ENCODE assay signal across 10 cellular contexts in genomic region chr21:34020005-34020847, GRCh38. TPM values are rescaled to one million over a fixed set of nuclear protein-coding genes. Genes with fewer than 3 reads are reported as not detected.
A peak's percentile ranks its signal among the peaks of the same experiment; 100 is the strongest.
DNase-seq lines count a peak whose midpoint lies in the region; ATAC-seq and TF ChIP-seq lines count a peak whose summit lies in the region.
"Had no signal": no experiment of that assay in that cellular context is flagged by ENCODE, and none has a peak within 500 bp of the region (broad histone marks: within the 10 kb centered on the region; RNA-seq: fewer than 3 reads in every experiment).

No MANE protein-coding gene starts in this region.

- peak; percentile 33 for ATAC-seq in HG03378 (IDR thresholded peaks at IDR 0.05; ENCODE audit: unreplicated experiment)

- BruUV-seq in Caco-2 (replicated peaks; lab: Mats Ljungman, UMichigan): no TSS peak

- DNase-seq in SIG-M5 treated with dmso at 0.1 percent for 504 hours (lab: John Stamatoyannopoulos, UW; ENCODE audit: unreplicated experiment): peak; percentile 97
- peak; percentile 66 for DNase-seq in skeletal muscle cell (ENCODE audit: low read depth)
- DNase-seq in effector CD4-positive, alpha-beta T cell: no peak
- no peak for DNase-seq in esophagus squamous epithelium (lab: John Stamatoyannopoulos, UW)
- DNase-seq in Caco-2: no peak

- peaks cover 62 to 87% (median 85%) of the 10 kb centered on the region in 10 experiments for H3K4me1 ChIP-seq in BLaER1 treated with 17β-estradiol and CSF1 and Interleukin-3, amounts not matched to agents 10 nM and 100 nM
- H3K4me1 ChIP-seq in esophagus squamous epithelium (peaks cover 0 to 17% (median 0%) of the 10 kb centered on the region in 3 donors), Caco-2 (peaks cover 43% of the 10 kb centered on the region)

- no peaks in the 10 kb centered on the region for H4K20me1 ChIP-seq in BLaER1 treated with 17β-estradiol and CSF1 and Interleukin-3, amounts not matched to agents 10 nM and 100 nM

- POLR2A ChIA-PET in Caco-2 (lab: Charles Lee): interaction anchor here (1.2 kb wide), 1 partner anchor 15 kb away, joined by 3 read pairs; no protein-coding TSS in a partner anchor

- 0 out of 22 replicates have a peak, but pooled peaks cover 0 to 5% (median 0%) of the 10 kb centered on the region in 11 experiments for H3K36me3 ChIP-seq in BLaER1 treated with 17β-estradiol and CSF1 and Interleukin-3, amounts not matched to agents 10 nM and 100 nM
- no peaks in the 10 kb centered on the region for H3K36me3 ChIP-seq in esophagus squamous epithelium
- H3K36me3 ChIP-seq in Caco-2 (ENCODE audit: control insufficient read depth, insufficient read depth, low read length): no peaks in the 10 kb centered on the region

- no peaks in the 10 kb centered on the region for H3K27me3 Mint-ChIP-seq in Caco-2 (ENCODE audit: insufficient read depth, unreplicated experiment)
- H3K27me3 Mint-ChIP-seq: activated naive CD8-positive, alpha-beta T cell had no signal

- no peaks in the 10 kb centered on the region for H3K27me3 ChIP-seq in BLaER1 treated with 17β-estradiol and CSF1 and Interleukin-3, amounts not matched to agents 10 nM and 100 nM
- no peaks in the 10 kb centered on the region for H3K27me3 ChIP-seq in esophagus squamous epithelium
- no peaks in the 10 kb centered on the region for H3K27me3 ChIP-seq in Caco-2 (replicated peaks; ENCODE audit: control insufficient read depth, insufficient read depth, low read length)

- CTCF ChIA-PET in Caco-2 (lab: Charles Lee): interaction anchor here (0.6 kb wide), 1 partner anchor 20 kb away, joined by 6 read pairs; no protein-coding TSS in a partner anchor

- peak overlapping the region in 2 of 10 experiments; percentile 16 to 40; a peak in 2 of 20 replicates for H3K4me3 ChIP-seq in BLaER1 treated with 17β-estradiol and CSF1 and Interleukin-3, amounts not matched to agents 10 nM and 100 nM
- H3K4me3 ChIP-seq in skeletal muscle cell (ENCODE audit: low read depth, low read length) (no peak overlapping the region), esophagus squamous epithelium (no peak overlapping the region), Caco-2 (ENCODE audit: low read depth, low read length) (no peak overlapping the region)

- peak overlapping the region; percentile 65 to 89 (median 79) for H3K4me2 ChIP-seq in BLaER1 treated with 17β-estradiol and CSF1 and Interleukin-3, amounts not matched to agents 10 nM and 100 nM

- H3K4me1 Mint-ChIP-seq in Caco-2 (ENCODE audit: low read depth, unreplicated experiment): peaks cover 5% of the 10 kb centered on the region

- H3K9ac ChIP-seq in BLaER1 treated with 17β-estradiol and CSF1 and Interleukin-3, amounts not matched to agents 10 nM and 100 nM: peak overlapping the region; percentile 66 to 84 (median 80); a peak in 21 of 22 replicates

- H3K4me3 Mint-ChIP-seq in Caco-2 (ENCODE audit: unreplicated experiment): no peak overlapping the region
- H3K4me3 Mint-ChIP-seq: activated naive CD8-positive, alpha-beta T cell; nephron had no signal

- peaks cover 26 to 49% (median 39%) of the 10 kb centered on the region in 11 experiments for H3K9me3 ChIP-seq in BLaER1 treated with 17β-estradiol and CSF1 and Interleukin-3, amounts not matched to agents 10 nM and 100 nM (replicated peaks in 1 of 11)
- no peaks in the 10 kb centered on the region for H3K9me3 ChIP-seq in esophagus squamous epithelium
- H3K9me3 ChIP-seq in Caco-2: no peaks in the 10 kb centered on the region

- intact Hi-C loops in esophagus squamous epithelium (cut with DNase I) (no loop called here), Caco-2 (cut with micrococcal nuclease; ENCODE audit: unreplicated experiment) (loop anchor here (5.0 kb wide), 1 partner anchor 53 kb away; no protein-coding TSS in a partner anchor)

- peak overlapping the region; percentile 78 to 99 (median 95); a peak in 21 of 22 replicates for H3K27ac ChIP-seq in BLaER1 treated with 17β-estradiol and CSF1 and Interleukin-3, amounts not matched to agents 10 nM and 100 nM
- peak overlapping the region in 2 of 4 donors; percentile 21 to 64 for H3K27ac ChIP-seq in esophagus squamous epithelium

- H3K9me3 Mint-ChIP-seq in Caco-2 (ENCODE audit: unreplicated experiment): peaks cover 1% of the 10 kb centered on the region

- TF ChIP-seq POLR2A in GM19193 (IDR thresholded peaks at IDR 0.05; ENCODE audit: extremely low read depth, insufficient read depth, insufficient read length): peak; percentile 36
- TF ChIP-seq POLR2A in esophagus squamous epithelium (IDR thresholded peaks at IDR 0.05): no peak

- WGBS in esophagus squamous epithelium, 2 donors: 36 to 39% methylated on average over 4 to 6 of the region's 6 CpGs

- H3K36me3 Mint-ChIP-seq in Caco-2 (ENCODE audit: insufficient read depth, unreplicated experiment): no peaks in the 10 kb centered on the region
- H3K36me3 Mint-ChIP-seq: activated naive CD8-positive, alpha-beta T cell had no signal

- H3K27ac Mint-ChIP-seq in Caco-2 (ENCODE audit: unreplicated experiment): no peak overlapping the region
- H3K27ac Mint-ChIP-seq: activated naive CD8-positive, alpha-beta T cell; nephron had no signal

- TF ChIP-seq CTCF in esophagus squamous epithelium (IDR thresholded peaks at IDR 0.05) (no peak), Caco-2 (IDR thresholded peaks at IDR 0.05; ENCODE audit: insufficient read depth in 1 of 2, low read depth in 1 of 2, low read length in 1 of 2, severe bottlenecking in 1 of 2, unreplicated experiment in 1 of 2) (no peak)

RNA-seq across cellular contexts. Expression of gene MRPS6, which starts 53.2 kb away (rescaled TPM):
- total RNA-seq in esophagus squamous epithelium: 10 to 100 TPM; 13.4 to 32.2 (median 20.1) TPM
- total RNA-seq in Caco-2 (2022): 102 and 104 TPM in 2 replicates

RNA-seq across cellular contexts. Expression of gene SLC5A3, which starts 53.2 kb away (rescaled TPM):
- total RNA-seq in esophagus squamous epithelium (10 to 100 TPM in 2 of 4 donors, 1 to 10 TPM in 2; 9.0 to 20.0 (median 11.4) TPM), Caco-2 (2022) (19.1 and 19.8 TPM in 2 replicates)

Comparison
In these comparisons a context has a peak if more than half of its experiments do, and no peak if none do; other contexts are left out.
1. DNase-seq: peak in SIG-M5 treated with dmso at 0.1 percent for 504 hours (single experiment) and skeletal muscle cell (single experiment); none in effector CD4-positive, alpha-beta T cell (single experiment), esophagus squamous epithelium (single experiment) and Caco-2 (0 of 2).